10 cellular contexts compared by ENCODE assay signal in genomic region chr18:58231930-58232329, GRCh38.
DNase-seq lines count a peak whose midpoint lies in the region; ATAC-seq and TF ChIP-seq lines count a peak whose summit lies in the region.
"Had no signal": no experiment of that assay in that cellular context is flagged by ENCODE, and none has a peak within 500 bp of the region (broad histone marks: within the 10 kb centered on the region; RNA-seq: fewer than 3 reads in every experiment).

No MANE protein-coding gene starts in this region.

- H3K79me2 ChIP-seq in H9 (ENCODE audit: insufficient read depth, low read length), result peaks cover 13% of the 10 kb centered on the region; the same call in 1 of the 2 replicates

- peaks cover 13% of the 10 kb centered on the region; the same call in 1 of the 2 replicates for H3K4me1 ChIP-seq in H9 (ENCODE audit: insufficient read depth, low read length)

- CTCF ChIA-PET in WTC11 (lab: Charles Lee), result no interaction called here

- no peak overlapping the region for H2AK5ac ChIP-seq in H9 (ENCODE audit: insufficient read length, low read length)

- H3K9ac ChIP-seq in H9 (ENCODE audit: extremely low read depth, insufficient read length, low read length), result no peak overlapping the region

- H3K36me3 Mint-ChIP-seq in H9 (ENCODE audit: insufficient read depth in 1 of 3, low read depth in 3 of 3), result peaks cover 2 to 7% (median 3%) of the 10 kb centered on the region in 3 experiments; a peak in 2 of 7 replicates
- peaks cover 3% of the 10 kb centered on the region for H3K36me3 Mint-ChIP-seq in WTC11
- H3K36me3 Mint-ChIP-seq in activated naive CD4-positive, alpha-beta T cell treated with anti-CD3 and anti-CD28 coated beads, Interleukin-2, amount 50 U/mL, for 72 hours, result no peaks in the 10 kb centered on the region

- H3K27me3 Mint-ChIP-seq in H9 (ENCODE audit: low read depth) (no peaks in the 10 kb centered on the region), WTC11 (ENCODE audit: low read depth) (no peaks in the 10 kb centered on the region)

- H2BK20ac ChIP-seq in H9 (ENCODE audit: low read depth, low read length, poor library complexity, severe bottlenecking), result no peak overlapping the region

- no peak overlapping the region for H3K56ac ChIP-seq in H9 (ENCODE audit: insufficient read length, low read depth, low read length)

- no peak overlapping the region for H3K4me2 ChIP-seq in H9 (ENCODE audit: insufficient read depth, insufficient read length, low read length)

- H3K4me3 ChIP-seq in AG09309 (ENCODE audit: control insufficient read depth, low read depth, low read length), result no peak overlapping the region

- H3K9me3 Mint-ChIP-seq in H9, result peaks cover 0 to 2% of the 10 kb centered on the region in 2 experiments; a peak in 1 of 5 replicates
- H3K9me3 Mint-ChIP-seq in WTC11, result peaks cover 5% of the 10 kb centered on the region; the same call in 1 of the 2 replicates
- no peaks in the 10 kb centered on the region for H3K9me3 Mint-ChIP-seq in activated naive CD4-positive, alpha-beta T cell treated with anti-CD3 and anti-CD28 coated beads, Interleukin-2, amount 50 U/mL, for 72 hours

- no peak overlapping the region for H3K27ac ChIP-seq in H9 (ENCODE audit: insufficient read length, low read depth, low read length)

- H3K9me3 ChIP-seq in H9 (ENCODE audit: control insufficient read depth, low read depth, low read length), result no peaks in the 10 kb centered on the region

- no peak overlapping the region for H2BK12ac ChIP-seq in H9 (ENCODE audit: insufficient read length, low read depth, low read length)

- H3K14ac ChIP-seq in H9 (ENCODE audit: insufficient read depth, low read length), result no peak overlapping the region

- peak; percentile 43 for ATAC-seq in WTC11
- peak; percentile 84 for ATAC-seq in left colon
- no peak for ATAC-seq in activated naive CD4-positive, alpha-beta T cell treated with anti-CD3 and anti-CD28 coated beads, Interleukin-2, amount 50 U/mL, for 72 hours
- no peak for ATAC-seq in GM18519 (IDR thresholded peaks at IDR 0.05; ENCODE audit: low FRiP score, unreplicated experiment)

- H3K27ac Mint-ChIP-seq in H9, result 0 out of 7 replicates have a peak overlapping the region, but pooled peaks of 1 of the 3 experiments have one; percentile 46
- peak overlapping the region; percentile 30; the same call in 1 of the 2 replicates for H3K27ac Mint-ChIP-seq in WTC11
- no peak overlapping the region for H3K27ac Mint-ChIP-seq in activated naive CD4-positive, alpha-beta T cell treated with anti-CD3 and anti-CD28 coated beads, Interleukin-2, amount 50 U/mL, for 72 hours

- H4K8ac ChIP-seq in H9 (replicated peaks; ENCODE audit: insufficient read length, low read depth, low read length), result no peak overlapping the region

- H2BK15ac ChIP-seq in H9 (ENCODE audit: low read depth, low read length), result no peak overlapping the region

- H4K91ac ChIP-seq in H9 (ENCODE audit: insufficient read length, low read depth, low read length), result no peak overlapping the region

- H3K4ac ChIP-seq in H9 (ENCODE audit: low read depth, low read length), result no peak overlapping the region

- H3K23me2 ChIP-seq in H9 (ENCODE audit: insufficient read length, low read depth, low read length, poor library complexity, severe bottlenecking), result no peaks in the 10 kb centered on the region

- H2BK5ac ChIP-seq in H9 (ENCODE audit: insufficient read length, low read length), result no peak overlapping the region

- no peak overlapping the region for H2AFZ ChIP-seq in H9 (ENCODE audit: low read length)

- no peaks in the 10 kb centered on the region for H4K20me1 ChIP-seq in H9 (ENCODE audit: control insufficient read depth, insufficient read depth, insufficient read length)

- no peak overlapping the region for H3K23ac ChIP-seq in H9 (ENCODE audit: insufficient read length, low read depth, low read length)

- intact Hi-C loops in left colon (cut with DNase I, micrococcal nuclease), result no loop called here

- TF ChIP-seq CTCF in AG09309 (IDR thresholded peaks at IDR 0.05; ENCODE audit: control insufficient read depth, insufficient read depth, low read depth, low read length, missing control alignments), result peak; percentile 44
- peak; percentile 45; the same call in 2 of the 3 replicates for TF ChIP-seq CTCF in H9 (conservative IDR thresholded peaks at IDR 0.05)
- no peak for TF ChIP-seq CTCF in WTC11 (IDR thresholded peaks at IDR 0.05)

- H3K4me3 Mint-ChIP-seq in H9 (no peak overlapping the region), WTC11 (no peak overlapping the region)

- POLR2A ChIA-PET in WTC11 (lab: Charles Lee), result no interaction called here

- H3K79me1 ChIP-seq in H9 (ENCODE audit: insufficient read depth, low read depth, low read length, poor library complexity, severe bottlenecking), result peaks cover 6% of the 10 kb centered on the region

- no peak overlapping the region for H3T11ph ChIP-seq in H9 (ENCODE audit: low read length)

- H3K27me3 ChIP-seq in H9 (ENCODE audit: insufficient read depth, low read length), result no peaks in the 10 kb centered on the region

- H2BK120ac ChIP-seq in H9 (ENCODE audit: low read depth, low read length, poor library complexity, severe bottlenecking), result no peak overlapping the region

- H3K18ac ChIP-seq in H9 (ENCODE audit: insufficient read length, low read depth, low read length), result no peak overlapping the region

- H3K4me1 Mint-ChIP-seq in H9 (peaks cover 47 to 54% of the 10 kb centered on the region in 2 experiments), WTC11 (peaks cover 61% of the 10 kb centered on the region)

- DNase-seq in AG09309 (ENCODE audit: low read depth) (no peak), H9 (no peak), WTC11 (ENCODE audit: low spot score) (no peak), left colon (peak in 1 of 2 donors; percentile 31), NCI-H2081 (lab: John Stamatoyannopoulos, UW) (no peak), NCI-H345 treated with DMSO at 0.1 percent for 48 hours (lab: John Stamatoyannopoulos, UW; ENCODE audit: unreplicated experiment) (no peak)
- DNase-seq in activated naive CD4-positive, alpha-beta T cell treated with anti-CD3 and anti-CD28 coated beads, Interleukin-2, amount 50 U/mL, for 72 hours (ENCODE audit: low spot score in 2 of 2), result no peak
- DNase-seq: activated T-cell treated with anti-CD3 and anti-CD28 coated beads, Interleukin-2, amount 50 U/mL, for 48 hours; EL had no signal

- no peak overlapping the region for H4K5ac ChIP-seq in H9 (ENCODE audit: insufficient read length, low read depth, low read length)

- no CpG with 5 or more reads among the region's 2 CpGs for WGBS in H9 (ENCODE audit: extremely low coverage, insufficient read length, low lambda C conversion rate)

TF ChIP-seq in WTC11, 78 proteins besides CTCF, POLR2A, EP300 and RAD21 (continues in another document):
- TF ChIP-seq JAZF1 (CRISPR knock-in tag; IDR thresholded peaks at IDR 0.05), result no peak
- TF ChIP-seq FOXJ3 (CRISPR knock-in tag; IDR thresholded peaks at IDR 0.05; ENCODE audit: borderline replicate concordance), result no peak
- no peak for TF ChIP-seq ATF2 (CRISPR knock-in tag; IDR thresholded peaks at IDR 0.05; ENCODE audit: borderline replicate concordance, low read depth)
- TF ChIP-seq TP53 (CRISPR knock-in tag; IDR thresholded peaks at IDR 0.05), result no peak
- TF ChIP-seq IRF2 (CRISPR knock-in tag; IDR thresholded peaks at IDR 0.05; ENCODE audit: borderline replicate concordance, low read depth), result no peak
- TF ChIP-seq NR2C2 (CRISPR knock-in tag; IDR thresholded peaks at IDR 0.05), result no peak
- TF ChIP-seq MAX (CRISPR knock-in tag; IDR thresholded peaks at IDR 0.05), result no peak
- no peak for TF ChIP-seq ATF6 (CRISPR knock-in tag; IDR thresholded peaks at IDR 0.05)
- TF ChIP-seq NFATC4 (CRISPR knock-in tag; IDR thresholded peaks at IDR 0.05), result no peak
- TF ChIP-seq ZNF512 (CRISPR knock-in tag; IDR thresholded peaks at IDR 0.05; ENCODE audit: borderline replicate concordance), result no peak
- no peak for TF ChIP-seq CREB1 (CRISPR knock-in tag; IDR thresholded peaks at IDR 0.05)

Comparison
In these comparisons a context has a peak if more than half of its experiments do, and no peak if none do; other contexts are left out.
1. ATAC-seq: peak in WTC11 (single experiment) and left colon (single experiment); none in activated naive CD4-positive, alpha-beta T cell treated with anti-CD3 and anti-CD28 coated beads, Interleukin-2, amount 50 U/mL, for 72 hours (0 of 2) and GM18519 (single experiment).